Comparison of ENCODE assay signal across 21 cellular contexts in genomic region chr12:32846053-32846452, GRCh38.
"Had no signal": no experiment of that assay in that cellular context is flagged by ENCODE, and none has a peak within 500 bp of the region (broad histone marks: within the 10 kb centered on the region; RNA-seq: fewer than 3 reads in every experiment).

No MANE protein-coding gene starts in this region.

- ATAC-seq: K562, SK-N-SH treated with all-trans-retinoic acid at 6 μM for 48 hours had no signal

- H3K4me3 ChIP-seq: K562, SJCRH30 had no signal

- H3K36me3 ChIP-seq: SJCRH30 had no signal

- H3K4me1 ChIP-seq: SJCRH30 had no signal

- H3K27ac ChIP-seq: HL-60, KMS-11, SJCRH30 had no signal

- H3K27me3 ChIP-seq: SJCRH30 had no signal

- DNase-seq: Kasumi-1, MM.1S, NCI-H1092 treated with DMSO at 0.1 percent for 48 hours, NCI-H1436, NCI-H187, NCI-H2029, NCI-H2081 treated with DMSO at 0.1 percent for 48 hours, NCI-H2171, NCI-H226, NCI-H446, NCI-H510A, NCI-H524 treated with DMSO at 0.1 percent for 48 hours, NCI-H69, NCI-H774, RPMI8226, SHP77 treated with DMSO at 0.1 percent for 48 hours, SJCRH30 had no signal

- H3K9me3 ChIP-seq: SJCRH30 had no signal
